8 cellular contexts compared by ENCODE assay signal in the genomic region with DNA sequence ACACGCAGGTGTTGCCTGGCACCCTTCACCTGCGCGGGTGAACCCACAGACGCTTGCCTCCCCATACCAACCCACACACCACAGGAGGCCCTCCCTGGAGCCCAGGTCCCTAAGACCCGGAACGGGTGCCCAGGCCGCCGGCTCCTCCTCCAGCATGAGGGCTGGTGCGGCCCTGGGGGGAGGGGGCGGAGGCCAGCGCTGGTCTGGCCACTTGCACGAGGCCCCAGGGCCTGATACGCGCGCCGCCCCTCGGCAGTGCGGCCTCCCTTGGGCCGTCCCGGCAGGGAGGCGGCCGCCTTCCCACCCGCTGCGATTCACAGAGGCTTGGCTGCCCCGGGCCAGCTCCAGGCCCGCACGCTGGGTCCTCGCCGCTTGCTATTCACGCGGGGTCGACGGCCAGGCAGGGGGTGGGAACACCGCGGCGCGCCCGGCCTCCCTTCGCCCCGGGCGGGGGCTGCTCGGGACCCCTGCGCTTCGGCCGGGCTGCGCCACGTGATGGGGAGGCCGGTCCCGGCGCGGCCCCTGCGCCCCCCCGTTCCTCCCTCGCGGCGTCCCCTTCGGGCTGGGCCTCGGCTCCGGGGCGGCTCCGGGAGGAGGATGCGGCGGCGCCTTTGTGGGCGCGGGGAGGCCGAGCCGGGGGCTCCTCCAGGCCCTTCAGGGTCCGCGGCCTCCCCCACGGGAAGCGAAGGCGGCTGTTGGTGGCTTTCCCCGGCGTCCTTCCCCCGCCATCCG. TPM values are rescaled to one million over a fixed set of nuclear protein-coding genes. Genes with fewer than 3 reads are reported as not detected.
DNase-seq lines count a peak whose midpoint lies in the region; ATAC-seq and TF ChIP-seq lines count a peak whose summit lies in the region.

No MANE protein-coding gene starts in this region.

- H3K27me3 ChIP-seq in right lobe of liver (no peaks in the 10 kb centered on the region), subcutaneous abdominal adipose tissue (ENCODE audit: control insufficient read depth in 5 of 5, insufficient read depth in 4 of 5, low read length in 5 of 5) (no peaks in the 10 kb centered on the region)

- TF ChIP-seq CTCF in coronary artery (IDR thresholded peaks at IDR 0.05): no peak
- TF ChIP-seq CTCF in right lobe of liver (IDR thresholded peaks at IDR 0.05): no peak

- H3K9ac ChIP-seq in SK-N-MC (ENCODE audit: insufficient read length) (peak overlapping the region; percentile 97), subcutaneous abdominal adipose tissue (ENCODE audit: low read length in 5 of 5) (peak overlapping the region in 4 of 5 donors; percentile 44 to 73 (median 64))

- 0% methylated on average over 5 of the region's 77 CpGs for WGBS in right lobe of liver (ENCODE audit: insufficient coverage, low coverage, low lambda C conversion rate, missing lambda C conversion rate)

- intact Hi-C loops in right lobe of liver (cut with DNase I): loop anchor here in 1 of 2 donors (10.0 kb wide), 1 partner anchor 63 kb away; the partner anchor contains the start of genes DCXR and RAC3

- DNase-seq in NK-92 treated with Interleukin-12 subunit alpha and Interleukin-12 subunit beta, amount 100 ng/mL, for 24 hours (lab: John Stamatoyannopoulos, UW): peak; percentile 60
- DNase-seq in NK-92 (lab: John Stamatoyannopoulos, UW; ENCODE audit: unreplicated experiment) (no peak), SK-N-MC (ENCODE audit: low read depth, low spot score) (no peak), coronary artery (ENCODE audit: low spot score) (no peak), right lobe of liver (peak in 2 of 3 donors; percentile 54 to 67), NCI-H526 treated with DMSO at 0.1 percent for 48 hours (lab: John Stamatoyannopoulos, UW) (no peak)

- H3K27ac ChIP-seq in SK-N-MC (peak overlapping the region; percentile 92), coronary artery (peak overlapping the region; percentile 70 to 100), right lobe of liver (peak overlapping the region; percentile 93 to 99 (median 94)), subcutaneous abdominal adipose tissue (ENCODE audit: low read depth, low read length) (peak overlapping the region; percentile 57)

- H3K36me3 ChIP-seq in SK-N-MC (ENCODE audit: insufficient read depth, low read length) (peaks cover 36% of the 10 kb centered on the region), right lobe of liver (peaks cover 0 to 41% (median 13%) of the 10 kb centered on the region in 4 donors), subcutaneous abdominal adipose tissue (ENCODE audit: control insufficient read depth in 5 of 5, insufficient read depth in 5 of 5, low read length in 5 of 5) (peaks cover 0 to 32% (median 22%) of the 10 kb centered on the region in 5 donors)

- H3K4me1 ChIP-seq in right lobe of liver: peaks cover 0 to 62% (median 26%) of the 10 kb centered on the region in 4 donors
- peaks cover 5 to 81% (median 75%) of the 10 kb centered on the region in 5 donors for H3K4me1 ChIP-seq in subcutaneous abdominal adipose tissue (ENCODE audit: control insufficient read depth in 5 of 5, insufficient read depth in 5 of 5, low read length in 5 of 5)

- TF ChIP-seq POLR2A in right lobe of liver (IDR thresholded peaks at IDR 0.05): no peak

- ATAC-seq in HG02852 (IDR thresholded peaks at IDR 0.05; ENCODE audit: unreplicated experiment): peak; percentile 7
- no peak for ATAC-seq in right lobe of liver

- peak overlapping the region; percentile 91 for H3K4me3 ChIP-seq in SK-N-MC
- peak overlapping the region; percentile 93 for H3K4me3 ChIP-seq in coronary artery
- peak overlapping the region; percentile 82 to 98 (median 84) for H3K4me3 ChIP-seq in right lobe of liver
- peak overlapping the region in 4 of 5 donors; percentile 61 to 79 (median 68) for H3K4me3 ChIP-seq in subcutaneous abdominal adipose tissue (ENCODE audit: low read depth in 1 of 5, low read length in 5 of 5)

- no peaks in the 10 kb centered on the region for H3K9me3 ChIP-seq in SK-N-MC (ENCODE audit: low read depth, low read length)
- H3K9me3 ChIP-seq in right lobe of liver: no peaks in the 10 kb centered on the region
- H3K9me3 ChIP-seq in subcutaneous abdominal adipose tissue (ENCODE audit: control insufficient read depth in 5 of 5, low read length in 5 of 5): no peaks in the 10 kb centered on the region

RNA-seq across cellular contexts. Expression of gene FASN, which starts 0.7 kb away (rescaled TPM):
- 100 to 1,000 TPM in 4 of 6 experiments, 10 to 100 TPM in 2; 76.5 to 290 (median 217) TPM for total RNA-seq in right lobe of liver

RNA-seq across cellular contexts. Expression of gene DUS1L, which starts 31.7 kb away (rescaled TPM):
- 100 to 1,000 TPM in 2 of 6 experiments, 10 to 100 TPM in 4; 61.8 to 115 (median 89.9) TPM for total RNA-seq in right lobe of liver

RNA-seq across cellular contexts. Expression of gene GPS1, which starts 45.7 kb away (rescaled TPM):
- 10 to 100 TPM; 46.5 to 93.5 (median 62.1) TPM for total RNA-seq in right lobe of liver

RNA-seq across cellular contexts. Expression of gene RFNG, which starts 45.7 kb away (rescaled TPM):
- 10 to 100 TPM; 29.9 to 53.3 (median 43.7) TPM for total RNA-seq in right lobe of liver

RNA-seq across cellular contexts. Expression of gene DCXR, which starts 59.9 kb away (rescaled TPM):
- total RNA-seq in right lobe of liver: 1,000 to 10,000 TPM in 2 of 6 experiments, 100 to 1,000 TPM in 4; 389 to 1,607 (median 735) TPM

Comparison
In these comparisons a context has a peak if more than half of its experiments do, and no peak if none do; other contexts are left out.
1. DNase-seq: peak in NK-92 treated with Interleukin-12 subunit alpha and Interleukin-12 subunit beta, amount 100 ng/mL, for 24 hours (single experiment) and right lobe of liver (2 of 3); none in NK-92 (single experiment), SK-N-MC (single experiment), coronary artery (single experiment) and NCI-H526 treated with DMSO at 0.1 percent for 48 hours (single experiment).
2. Peak in every context shown above with its lines, with median percentiles within 50 percentile points of each other: H3K27ac ChIP-seq and H3K4me3 ChIP-seq.